ENCODE assay signal across 15 cellular contexts in the genomic region with DNA sequence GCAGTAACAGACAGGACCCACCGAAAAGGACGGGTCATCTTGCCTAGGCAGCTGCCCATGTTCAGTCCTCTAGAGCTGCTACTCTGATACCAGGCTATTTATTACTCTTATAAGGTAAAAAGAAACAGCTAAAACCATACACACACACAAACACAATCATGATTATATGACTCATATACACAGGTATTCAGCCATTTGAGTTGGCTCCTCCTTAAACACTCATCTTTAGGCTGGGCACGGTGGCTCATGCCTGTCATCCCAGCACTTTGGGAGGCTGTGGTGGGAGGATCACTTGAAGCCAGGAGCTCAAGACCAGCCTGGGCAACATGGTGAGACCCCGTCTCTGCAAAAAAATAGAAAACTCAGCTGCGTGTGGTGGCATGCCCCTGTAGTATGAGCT.
"Had no signal": no experiment of that assay in that cellular context is flagged by ENCODE, and none has a peak within 500 bp of the region (broad histone marks: within the 10 kb centered on the region; RNA-seq: fewer than 3 reads in every experiment).

No MANE protein-coding gene starts in this region.

- H3K36me3 Mint-ChIP-seq: activated naive CD8-positive, alpha-beta T cell treated with anti-CD3 and anti-CD28 coated beads, Interleukin-2, amount 10 ng/mL, durations not matched to agents 7 days and 5 days; stimulated activated naive B cell treated with anti-CD40 and anti-IgM and Interleukin-4, amounts not matched to agents 10 μg/mL and 1 μg/mL and 100 μg/mL, for 72 hours had no signal

- H3K4me1 Mint-ChIP-seq: activated B cell treated with CpG ODN at 0.5 μM for 24 hours; activated CD4-positive, alpha-beta T cell treated with anti-CD3 and anti-CD28 coated beads, Interleukin-2, amount 10 ng/mL, durations not matched to agents 24 days and 14 days; activated naive CD8-positive, alpha-beta T cell treated with anti-CD3 and anti-CD28 coated beads, Interleukin-2, amount 10 ng/mL, durations not matched to agents 7 days and 5 days; stimulated activated naive B cell treated with anti-CD40 and anti-IgM and Interleukin-4, amounts not matched to agents 10 μg/mL and 1 μg/mL and 100 μg/mL, for 72 hours had no signal

- H3K9me3 Mint-ChIP-seq: activated CD4-positive, alpha-beta T cell treated with anti-CD3 and anti-CD28 coated beads, Interleukin-2, amount 10 ng/mL, durations not matched to agents 24 days and 14 days; activated T-helper 1 cell treated with anti-CD3 and anti-CD28 coated beads, Interleukin-12 subunit alpha, Interleukin-12 subunit beta, Interleukin-2, Interleukin-4 antibody, amounts not matched to agents 30 ng/mL and 10 ng/mL and 1 ng/mL, durations not matched to agents 14 hours and 24 hours and 36 hours; T-helper 2 cell treated with Interferon-gamma antibody and Interleukin-4, amounts not matched to agents 5 μg/mL and 100 μg/mL, for 36 hours had no signal

- H3K27ac ChIP-seq: right atrium auricular region, skin epidermis, transverse colon had no signal

- H3K4me3 Mint-ChIP-seq: activated B cell treated with CpG ODN at 0.5 μM for 24 hours; activated CD4-positive, alpha-beta T cell treated with anti-CD3 and anti-CD28 coated beads, Interleukin-2, amount 10 ng/mL, durations not matched to agents 24 days and 14 days; activated naive CD8-positive, alpha-beta T cell treated with anti-CD3 and anti-CD28 coated beads, Interleukin-2, amount 10 ng/mL, durations not matched to agents 7 days and 5 days; activated T-helper 1 cell treated with anti-CD3 and anti-CD28 coated beads, Interleukin-12 subunit alpha, Interleukin-12 subunit beta, Interleukin-2, Interleukin-4 antibody, amounts not matched to agents 30 ng/mL and 10 ng/mL and 1 ng/mL, durations not matched to agents 14 hours and 24 hours and 36 hours; endodermal cell; nephron; stimulated activated naive B cell treated with anti-CD40 and anti-IgM and Interleukin-4, amounts not matched to agents 10 μg/mL and 1 μg/mL and 100 μg/mL, for 72 hours; T-helper 2 cell treated with Interferon-gamma antibody and Interleukin-4, amounts not matched to agents 5 μg/mL and 100 μg/mL, for 36 hours had no signal

- H3K27ac Mint-ChIP-seq: activated B cell treated with CpG ODN at 0.5 μM for 24 hours; activated CD4-positive, alpha-beta T cell treated with anti-CD3 and anti-CD28 coated beads, Interleukin-2, amount 10 ng/mL, durations not matched to agents 24 days and 14 days; activated naive CD8-positive, alpha-beta T cell treated with anti-CD3 and anti-CD28 coated beads, Interleukin-2, amount 10 ng/mL, durations not matched to agents 7 days and 5 days; activated T-helper 1 cell treated with anti-CD3 and anti-CD28 coated beads, Interleukin-12 subunit alpha, Interleukin-12 subunit beta, Interleukin-2, Interleukin-4 antibody, amounts not matched to agents 30 ng/mL and 10 ng/mL and 1 ng/mL, durations not matched to agents 14 hours and 24 hours and 36 hours; endodermal cell; nephron; stimulated activated naive B cell treated with anti-CD40 and anti-IgM and Interleukin-4, amounts not matched to agents 10 μg/mL and 1 μg/mL and 100 μg/mL, for 72 hours; T-helper 2 cell treated with Interferon-gamma antibody and Interleukin-4, amounts not matched to agents 5 μg/mL and 100 μg/mL, for 36 hours had no signal

- DNase-seq: activated B cell treated with CpG ODN at 0.5 μM for 24 hours; activated CD4-positive, alpha-beta T cell treated with anti-CD3 and anti-CD28 coated beads, Interleukin-2, amount 10 ng/mL, durations not matched to agents 24 days and 14 days; activated naive CD8-positive, alpha-beta T cell treated with anti-CD3 and anti-CD28 coated beads, Interleukin-2, amount 10 ng/mL, durations not matched to agents 7 days and 5 days; endodermal cell; occipital lobe; stimulated activated CD4-positive, alpha-beta T cell treated with anti-CD3 and anti-CD28 coated beads, Interleukin-15, amount 100 ng/mL, for 24 hours; stimulated activated CD4-positive, alpha-beta T cell treated with anti-CD3 and anti-CD28 coated beads, Interleukin-4, amount 100 ng/mL, for 1 hour; stimulated activated naive B cell treated with anti-CD40 and anti-IgM and Interleukin-4, amounts not matched to agents 10 μg/mL and 1 μg/mL and 100 μg/mL, for 72 hours; transverse colon had no signal

- FAIRE-seq: keratinocyte had no signal

- H3K27me3 Mint-ChIP-seq: activated B cell treated with CpG ODN at 0.5 μM for 24 hours; activated CD4-positive, alpha-beta T cell treated with anti-CD3 and anti-CD28 coated beads, Interleukin-2, amount 10 ng/mL, durations not matched to agents 24 days and 14 days; activated naive CD8-positive, alpha-beta T cell treated with anti-CD3 and anti-CD28 coated beads, Interleukin-2, amount 10 ng/mL, durations not matched to agents 7 days and 5 days had no signal
